In the genomic region with DNA sequence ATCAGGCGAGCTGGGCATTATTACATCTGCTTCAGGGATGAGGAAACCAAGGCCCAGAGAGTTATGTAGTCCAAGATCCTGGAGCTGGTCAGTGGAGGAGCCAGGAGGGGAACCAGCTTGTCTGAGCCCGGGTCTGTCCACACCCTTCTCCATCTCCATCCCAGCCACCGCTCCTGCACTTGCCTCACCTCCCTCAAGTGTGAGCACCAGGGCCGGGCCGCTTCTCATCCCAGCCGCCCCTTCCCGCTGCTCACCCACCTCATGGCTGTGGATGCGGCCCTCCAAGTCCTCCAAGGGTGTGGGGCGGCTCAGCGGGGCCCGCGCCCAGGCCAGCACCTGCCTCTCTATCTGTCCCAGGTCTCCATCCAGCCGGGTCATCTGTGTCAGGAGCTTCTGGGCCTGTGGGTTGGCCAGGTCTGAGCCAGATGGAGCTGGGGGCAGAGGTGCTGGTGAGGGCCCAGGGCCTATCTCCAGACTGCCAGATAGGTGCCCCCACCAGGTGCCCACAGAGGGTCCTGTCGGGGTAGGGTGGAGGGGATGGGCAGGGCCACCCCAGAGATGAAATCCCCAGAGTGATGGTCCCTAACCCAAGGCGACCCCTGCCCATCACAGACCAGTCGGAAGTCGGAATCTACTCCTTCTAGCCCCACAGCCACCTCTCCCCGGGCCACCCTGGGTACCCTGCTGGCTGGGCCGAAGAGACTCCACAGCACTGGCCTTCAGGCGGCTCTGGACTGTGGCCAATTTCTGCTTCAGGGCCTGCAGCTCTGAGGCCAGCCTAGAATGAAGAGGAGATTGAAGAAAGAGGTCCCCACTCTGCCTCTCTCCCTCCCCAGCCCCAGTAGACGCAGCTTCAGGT, we compare ENCODE assay signal across 18 cellular contexts. TPM values are rescaled to one million over a fixed set of nuclear protein-coding genes. Genes with fewer than 3 reads are reported as not detected.
DNase-seq lines count a peak whose midpoint lies in the region; ATAC-seq and TF ChIP-seq lines count a peak whose summit lies in the region.
"Had no signal": no experiment of that assay in that cellular context is flagged by ENCODE, and none has a peak within 500 bp of the region (broad histone marks: within the 10 kb centered on the region; RNA-seq: fewer than 3 reads in every experiment).

No MANE protein-coding gene starts in this region.

- 64 to 100% (median 84%) methylated on average over 5 to 21 of the region's 21 CpGs for WGBS in adrenal gland, 4 donors
- no CpG with 5 or more reads among the region's 21 CpGs for WGBS in neuronal stem cell (ENCODE audit: extremely low coverage in 2 of 2, insufficient read length in 2 of 2, insufficient replicate concordance in 1 of 2), 2 donors
- WGBS in testis, 2 donors: 85 to 87% methylated on average over 14 to 21 of the region's 21 CpGs
- WGBS in lower leg skin, 2 donors: 89 to 93% methylated on average over 20 to 21 of the region's 21 CpGs

- H3K18ac ChIP-seq in neuronal stem cell (ENCODE audit: low read length): peak overlapping the region; percentile 17

- H3K4me2 ChIP-seq in neuronal stem cell (ENCODE audit: insufficient read depth, low read length, poor library complexity, severe bottlenecking): no peak overlapping the region
- H3K4me2 ChIP-seq: BLaER1 had no signal

- H4K91ac ChIP-seq in neuronal stem cell (ENCODE audit: low read depth, low read length, poor library complexity): no peak overlapping the region

- H3K36me3 ChIP-seq in adrenal gland (replicated peaks in 1 of 2) (no peaks in the 10 kb centered on the region), neuronal stem cell (replicated peaks in 1 of 2; ENCODE audit: control insufficient read depth in 2 of 2, insufficient read depth in 2 of 2, low read length in 2 of 2) (no peaks in the 10 kb centered on the region), testis (ENCODE audit: low read depth, missing control alignments) (no peaks in the 10 kb centered on the region)
- H3K36me3 ChIP-seq: BLaER1, HAP-1 had no signal

- H3K27me3 ChIP-seq in adrenal gland: no peaks in the 10 kb centered on the region
- H3K27me3 ChIP-seq in neuronal stem cell (ENCODE audit: control insufficient read depth in 3 of 3, insufficient read depth in 3 of 3, low read depth in 1 of 3, low read length in 3 of 3): peaks cover 0 to 46% (median 0%) of the 10 kb centered on the region in 3 experiments
- no peaks in the 10 kb centered on the region for H3K27me3 ChIP-seq in testis
- H3K27me3 ChIP-seq: BLaER1 had no signal

- H2AFZ ChIP-seq in neuronal stem cell (ENCODE audit: low read length): no peak overlapping the region

- no peak overlapping the region for H3K23ac ChIP-seq in neuronal stem cell (ENCODE audit: low read depth, low read length, poor library complexity)

- no peak for ATAC-seq in activated naive CD8-positive, alpha-beta T cell treated with anti-CD3 and anti-CD28 coated beads, Interleukin-2, amount 50 U/mL, for 24 hours

- no peak overlapping the region for H3K4me3 Mint-ChIP-seq in activated naive CD8-positive, alpha-beta T cell treated with anti-CD3 and anti-CD28 coated beads for 36 hours
- H3K4me3 Mint-ChIP-seq in activated naive CD8-positive, alpha-beta T cell treated with anti-CD3 and anti-CD28 coated beads, Interleukin-2, amount 50 U/mL, for 24 hours: no peak overlapping the region
- H3K4me3 Mint-ChIP-seq: CD14-positive monocyte; CD4-positive, alpha-beta memory T cell had no signal

- peak overlapping the region; percentile 20 for H3K27ac Mint-ChIP-seq in activated naive CD8-positive, alpha-beta T cell treated with anti-CD3 and anti-CD28 coated beads for 36 hours
- no peak overlapping the region for H3K27ac Mint-ChIP-seq in activated naive CD8-positive, alpha-beta T cell treated with anti-CD3 and anti-CD28 coated beads, Interleukin-2, amount 50 U/mL, for 24 hours
- H3K27ac Mint-ChIP-seq: CD14-positive monocyte had no signal

- TF ChIP-seq POLR2A in adrenal gland (IDR thresholded peaks at IDR 0.05) (no peak), testis (IDR thresholded peaks at IDR 0.05) (no peak), lower leg skin (IDR thresholded peaks at IDR 0.05) (no peak)

- H3K27ac ChIP-seq in adrenal gland (no peak overlapping the region), neuronal stem cell (replicated peaks; ENCODE audit: low read length) (no peak overlapping the region), testis (no peak overlapping the region)
- H3K27ac ChIP-seq: BLaER1 had no signal

- no peak overlapping the region for H3K4me3 ChIP-seq in adrenal gland
- H3K4me3 ChIP-seq in neuronal stem cell (ENCODE audit: low read length in 2 of 2): no peak overlapping the region
- H3K4me3 ChIP-seq in testis: no peak overlapping the region
- H3K4me3 ChIP-seq in lower leg skin (ENCODE audit: low read depth, poor library complexity, severe bottlenecking): no peak overlapping the region
- H3K4me3 ChIP-seq: BLaER1, HAP-1 had no signal

- H3K36me3 Mint-ChIP-seq in activated naive CD8-positive, alpha-beta T cell treated with anti-CD3 and anti-CD28 coated beads for 36 hours: no peaks in the 10 kb centered on the region
- H3K36me3 Mint-ChIP-seq in activated naive CD8-positive, alpha-beta T cell treated with anti-CD3 and anti-CD28 coated beads, Interleukin-2, amount 50 U/mL, for 24 hours (ENCODE audit: low read depth): no peaks in the 10 kb centered on the region
- H3K36me3 Mint-ChIP-seq: CD14-positive monocyte; CD4-positive, alpha-beta memory T cell had no signal

- peaks cover 4 to 6% of the 10 kb centered on the region in 2 donors for H3K4me1 ChIP-seq in adrenal gland (replicated peaks in 1 of 2)
- peaks cover 2 to 7% of the 10 kb centered on the region in 2 donors for H3K4me1 ChIP-seq in neuronal stem cell (ENCODE audit: control insufficient read depth in 2 of 2, insufficient read depth in 1 of 2, low read depth in 1 of 2, low read length in 2 of 2)
- H3K4me1 ChIP-seq in testis: peaks cover 3% of the 10 kb centered on the region
- H3K4me1 ChIP-seq: HAP-1 had no signal

- H3K4me1 Mint-ChIP-seq in activated naive CD8-positive, alpha-beta T cell treated with anti-CD3 and anti-CD28 coated beads for 36 hours: peaks cover 5% of the 10 kb centered on the region
- H3K4me1 Mint-ChIP-seq in activated naive CD8-positive, alpha-beta T cell treated with anti-CD3 and anti-CD28 coated beads, Interleukin-2, amount 50 U/mL, for 24 hours: peaks cover 4% of the 10 kb centered on the region

- H3K9ac ChIP-seq in neuronal stem cell (ENCODE audit: low read depth, low read length, poor library complexity): peak overlapping the region; percentile 44
- H3K9ac ChIP-seq: BLaER1 had no signal

- H3K9me3 Mint-ChIP-seq in activated naive CD8-positive, alpha-beta T cell treated with anti-CD3 and anti-CD28 coated beads for 36 hours: no peaks in the 10 kb centered on the region
- H3K9me3 Mint-ChIP-seq in activated naive CD8-positive, alpha-beta T cell treated with anti-CD3 and anti-CD28 coated beads, Interleukin-2, amount 50 U/mL, for 24 hours: no peaks in the 10 kb centered on the region
- H3K9me3 Mint-ChIP-seq: CD4-positive, alpha-beta memory T cell had no signal

- peaks cover 2% of the 10 kb centered on the region for H3K79me1 ChIP-seq in neuronal stem cell (ENCODE audit: low read depth, low read length)

- no peak overlapping the region for H2BK5ac ChIP-seq in neuronal stem cell (ENCODE audit: low read length)

- DNase-seq in activated naive CD8-positive, alpha-beta T cell treated with anti-CD3 and anti-CD28 coated beads for 36 hours: no peak
- DNase-seq in activated naive CD8-positive, alpha-beta T cell treated with anti-CD3 and anti-CD28 coated beads, Interleukin-2, amount 50 U/mL, for 24 hours: no peak
- DNase-seq in adrenal gland (peak in 6 of 7 donors; percentile 55 to 78 (median 66)), neuronal stem cell (ENCODE audit: low spot score) (no peak), testis (peak; percentile 51), lower leg skin (ENCODE audit: low spot score in 2 of 2) (no peak)
- DNase-seq in stimulated activated CD4-positive, alpha-beta T cell treated with anti-CD3 and anti-CD28 coated beads, Interleukin-2, amount 100 ng/mL, for 48 hours: no peak
- no peak for DNase-seq in stimulated activated CD4-positive, alpha-beta T cell treated with anti-CD3 and anti-CD28 coated beads, Interleukin-1b, Interleukin-23, amount 100 ng/mL, for 48 hours
- DNase-seq: 8988T; CD4-positive, alpha-beta memory T cell; DMS153; DMS79; GF-D8; GOT3 had no signal

- no peak overlapping the region for H2BK120ac ChIP-seq in neuronal stem cell (ENCODE audit: low read depth, low read length)

- H3K9me3 ChIP-seq in adrenal gland (replicated peaks in 1 of 3) (no peaks in the 10 kb centered on the region), neuronal stem cell (replicated peaks in 1 of 2; ENCODE audit: control insufficient read depth in 2 of 2, insufficient read depth in 1 of 2, low read depth in 1 of 2, low read length in 2 of 2) (no peaks in the 10 kb centered on the region), testis (no peaks in the 10 kb centered on the region)
- H3K9me3 ChIP-seq: BLaER1, HAP-1 had no signal

- H2AK5ac ChIP-seq in neuronal stem cell (ENCODE audit: low read depth, low read length): peak overlapping the region; percentile 61

- no peak overlapping the region for H4K8ac ChIP-seq in neuronal stem cell (ENCODE audit: low read depth, low read length)

- intact Hi-C loops in adrenal gland (cut with DNase I): loop anchor here in 1 of 2 donors (10.0 kb wide), 1 partner anchor 157 kb away; no protein-coding TSS in a partner anchor
- intact Hi-C loops in testis (cut with DNase I; ENCODE audit: low total_unique reads): no loop called here
- intact Hi-C loops in lower leg skin (cut with DNase I; ENCODE audit: low total_unique reads): no loop called here

- peak overlapping the region; percentile 84 for H3K4ac ChIP-seq in neuronal stem cell (ENCODE audit: low read length)

- no peak overlapping the region for H2BK12ac ChIP-seq in neuronal stem cell (ENCODE audit: low read length)

- TF ChIP-seq CTCF in adrenal gland (IDR thresholded peaks at IDR 0.05) (no peak), testis (IDR thresholded peaks at IDR 0.05) (no peak), lower leg skin (IDR thresholded peaks at IDR 0.05) (no peak)

- H2BK15ac ChIP-seq in neuronal stem cell (ENCODE audit: low read length): no peak overlapping the region

- no peaks in the 10 kb centered on the region for H3K27me3 Mint-ChIP-seq in activated naive CD8-positive, alpha-beta T cell treated with anti-CD3 and anti-CD28 coated beads for 36 hours
- no peaks in the 10 kb centered on the region for H3K27me3 Mint-ChIP-seq in activated naive CD8-positive, alpha-beta T cell treated with anti-CD3 and anti-CD28 coated beads, Interleukin-2, amount 50 U/mL, for 24 hours
- H3K27me3 Mint-ChIP-seq: CD4-positive, alpha-beta memory T cell had no signal

- peak overlapping the region; percentile 56 for H3K14ac ChIP-seq in neuronal stem cell (ENCODE audit: low read length)

RNA-seq across cellular contexts. Expression of a gene that starts 9.4 kb away (rescaled TPM):
- 1 to 10 TPM; 2.0 to 2.5 TPM for total RNA-seq in activated naive CD8-positive, alpha-beta T cell treated with anti-CD3 and anti-CD28 coated beads for 36 hours
- total RNA-seq in adrenal gland (1 to 10 TPM in 1 of 8 donors, under 1 TPM in 5, not detected in 2; under 0.01 to 1.8 (median 0.22) TPM), testis (1 to 10 TPM; 2.7 to 3.5 TPM), lower leg skin (100 to 1,000 TPM; 285 to 514 (median 315) TPM)
- polyA plus RNA-seq in adrenal gland (under 1 TPM; 0.02 to 0.64 (median 0.61) TPM), testis (ENCODE audit: insufficient read depth, low read depth, low replicate concordance) (1.2 TPM)
- not detected for polyA plus RNA-seq in neuronal stem cell (2013, experiment 1 of 2)
- polyA plus RNA-seq in neuronal stem cell (2013, experiment 2 of 2): not detected
- total RNA-seq: CD4-positive, alpha-beta memory T cell had no signal
- polyA plus RNA-seq: AG04450; CD14-positive monocyte; CD4-positive, alpha-beta memory T cell had no signal

RNA-seq across cellular contexts. Expression of a gene that starts 17.1 kb away (rescaled TPM):
- total RNA-seq in activated naive CD8-positive, alpha-beta T cell treated with anti-CD3 and anti-CD28 coated beads for 36 hours: 1 to 10 TPM; 4.9 to 5.5 TPM
- 1 to 10 TPM in 4 of 8 donors, under 1 TPM in 1, not detected in 3; 0.74 to 7.9 (median 4.3) TPM for total RNA-seq in adrenal gland
- 10 to 100 TPM in 2 of 3 donors, 1 to 10 TPM in 1; 1.2 to 56.7 (median 30.0) TPM for polyA plus RNA-seq in adrenal gland
- polyA plus RNA-seq in neuronal stem cell (2013, experiment 1 of 2): 5.4 TPM
- polyA plus RNA-seq in neuronal stem cell (2013, experiment 2 of 2): 5.3 TPM
- total RNA-seq in testis: 10 to 100 TPM; 16.9 to 17.1 TPM
- 15.0 TPM for polyA plus RNA-seq in testis (ENCODE audit: insufficient read depth, low read depth, low replicate concordance)
- 1 to 10 TPM; 2.7 to 8.4 (median 4.5) TPM for total RNA-seq in lower leg skin
- polyA plus RNA-seq: CD14-positive monocyte had no signal

RNA-seq across cellular contexts. Expression of a gene that starts 38.7 kb away (rescaled TPM):
- total RNA-seq in activated naive CD8-positive, alpha-beta T cell treated with anti-CD3 and anti-CD28 coated beads for 36 hours: 10 to 100 TPM; 12.5 to 14.2 TPM
- total RNA-seq in adrenal gland: 10 to 100 TPM; 15.3 to 27.7 (median 25.0) TPM
- polyA plus RNA-seq in adrenal gland: 10 to 100 TPM in 2 of 3 donors, 1 to 10 TPM in 1; 8.7 to 40.0 (median 33.8) TPM
- 8.7 TPM for polyA plus RNA-seq in neuronal stem cell (2013, experiment 1 of 2)
- 8.1 TPM for polyA plus RNA-seq in neuronal stem cell (2013, experiment 2 of 2)
- 10 to 100 TPM; 15.4 to 17.8 TPM for total RNA-seq in testis
- 19.5 TPM for polyA plus RNA-seq in testis (ENCODE audit: insufficient read depth, low read depth, low replicate concordance)
- total RNA-seq in lower leg skin: 10 to 100 TPM; 43.7 to 57.9 (median 49.7) TPM

RNA-seq across cellular contexts. Expression of a gene that starts 38.7 kb away (rescaled TPM):
- total RNA-seq in activated naive CD8-positive, alpha-beta T cell treated with anti-CD3 and anti-CD28 coated beads for 36 hours: 10 to 100 TPM; 26.3 to 26.9 TPM
- total RNA-seq in adrenal gland (100 to 1,000 TPM in 2 of 8 donors, 10 to 100 TPM in 6; 60.3 to 109 (median 84.7) TPM), testis (10 to 100 TPM; 64.1 to 77.7 TPM), lower leg skin (100 to 1,000 TPM in 1 of 4 donors, 10 to 100 TPM in 3; 71.2 to 102 (median 81.3) TPM)
- polyA plus RNA-seq in adrenal gland (10 to 100 TPM; 28.9 to 40.3 (median 35.3) TPM), testis (ENCODE audit: insufficient read depth, low read depth, low replicate concordance) (24.1 TPM)
- polyA plus RNA-seq in neuronal stem cell (2013, experiment 1 of 2): 3.1 TPM
- 3.0 TPM for polyA plus RNA-seq in neuronal stem cell (2013, experiment 2 of 2)

RNA-seq across cellular contexts. Expression of a gene that starts 54.6 kb away (rescaled TPM):
- total RNA-seq in activated naive CD8-positive, alpha-beta T cell treated with anti-CD3 and anti-CD28 coated beads for 36 hours: 100 to 1,000 TPM; 140 to 141 TPM
- 100 to 1,000 TPM in 1 of 8 donors, 10 to 100 TPM in 7; 20.3 to 113 (median 55.1) TPM for total RNA-seq in adrenal gland
- 100 to 1,000 TPM in 1 of 3 donors, 10 to 100 TPM in 2; 33.1 to 129 (median 35.9) TPM for polyA plus RNA-seq in adrenal gland
- 51.0 TPM for polyA plus RNA-seq in neuronal stem cell (2013, experiment 1 of 2)
- 51.5 TPM for polyA plus RNA-seq in neuronal stem cell (2013, experiment 2 of 2)
- 10 to 100 TPM; 49.2 to 53.4 TPM for total RNA-seq in testis
- polyA plus RNA-seq in testis (ENCODE audit: insufficient read depth, low read depth, low replicate concordance): 79.6 TPM
- 10 to 100 TPM; 67.2 to 76.5 (median 72.3) TPM for total RNA-seq in lower leg skin

Comparison
In these comparisons a context has a peak if more than half of its experiments do, and no peak if none do; other contexts are left out.
1. DNase-seq: peak in adrenal gland (6 of 7) and testis (single experiment); none in activated naive CD8-positive, alpha-beta T cell treated with anti-CD3 and anti-CD28 coated beads for 36 hours (single experiment), activated naive CD8-positive, alpha-beta T cell treated with anti-CD3 and anti-CD28 coated beads, Interleukin-2, amount 50 U/mL, for 24 hours (single experiment), neuronal stem cell (single experiment), lower leg skin (0 of 2), stimulated activated CD4-positive, alpha-beta T cell treated with anti-CD3 and anti-CD28 coated beads, Interleukin-2, amount 100 ng/mL, for 48 hours (0 of 2) and stimulated activated CD4-positive, alpha-beta T cell treated with anti-CD3 and anti-CD28 coated beads, Interleukin-1b, Interleukin-23, amount 100 ng/mL, for 48 hours (single experiment).
2. RNA of a gene that starts 9.4 kb away (total RNA-seq): 285 to 514 TPM in lower leg skin; 2.7 to 3.5 TPM in testis, 2.0 to 2.5 TPM in activated naive CD8-positive, alpha-beta T cell treated with anti-CD3 and anti-CD28 coated beads for 36 hours and under 0.01 to 1.8 TPM in adrenal gland; every median in the first group is over 10 times any median in the second.